In genomic region chr7:54615-55014, GRCh38 we compare ENCODE assay signal across 27 cellular contexts.
"Had no signal": no experiment of that assay in that cellular context is flagged by ENCODE, and none has a peak within 500 bp of the region (broad histone marks: within the 10 kb centered on the region; RNA-seq: fewer than 3 reads in every experiment).

No MANE protein-coding gene starts in this region.

- H3K4me1 Mint-ChIP-seq: activated B cell treated with CpG ODN at 0.5 μM for 24 hours; activated CD4-positive, alpha-beta T cell treated with anti-CD3 and anti-CD28 coated beads, Interleukin-2, amount 10 ng/mL, durations not matched to agents 24 days and 14 days; activated naive CD8-positive, alpha-beta T cell treated with anti-CD3 and anti-CD28 coated beads, Interleukin-2, amount 10 ng/mL, durations not matched to agents 7 days and 5 days; T-helper 17 cell had no signal

- H3K4me1 ChIP-seq: adrenal gland had no signal

- DNase-seq: activated B cell treated with CpG ODN at 0.5 μM for 24 hours; activated CD4-positive, alpha-beta T cell treated with anti-CD3 and anti-CD28 coated beads for 1 hour; activated CD4-positive, alpha-beta T cell treated with anti-CD3 and anti-CD28 coated beads, Interleukin-2, amount 10 ng/mL, durations not matched to agents 24 days and 14 days; activated CD4-positive, alpha-beta T cell treated with anti-CD3 and anti-CD28 coated beads, Interleukin-2, amount 50 U/mL, for 48 hours; activated CD8-positive, alpha-beta memory T cell treated with anti-CD3 and anti-CD28 coated beads for 24 hours; activated gamma-delta T cell treated with Interleukin-2 at 50 U/mL for 16 hours; activated naive CD4-positive, alpha-beta T cell treated with anti-CD3 and anti-CD28 coated beads, Interleukin-2, amount 50 U/mL, for 16 hours; activated naive CD8-positive, alpha-beta T cell treated with anti-CD3 and anti-CD28 coated beads, Interleukin-2, amount 10 ng/mL, durations not matched to agents 7 days and 5 days; activated T-cell treated with anti-CD3 and anti-CD28 coated beads, Interleukin-2, amount 50 U/mL, for 72 hours; adrenal gland; anterior cingulate cortex; MV-4-11; NCI-H1092 treated with DMSO at 0.1 percent for 48 hours; NCI-H1417 treated with DMSO at 0.1 percent for 48 hours; NCI-H1694; NCI-H2029; NCI-H2107; NCI-H2171 treated with DMSO at 0.1 percent for 48 hours; NCI-H226; NCI-H510A; NCI-H526 treated with DMSO at 0.1 percent for 48 hours; NCI-H82; SIG-M5; T-helper 17 cell; T-helper 9 cell had no signal

- H3K36me3 Mint-ChIP-seq: activated naive CD8-positive, alpha-beta T cell treated with anti-CD3 and anti-CD28 coated beads, Interleukin-2, amount 10 ng/mL, durations not matched to agents 7 days and 5 days had no signal

- H3K27me3 ChIP-seq: adrenal gland had no signal

- H3K4me3 ChIP-seq: adrenal gland had no signal

- H3K4me3 Mint-ChIP-seq: activated B cell treated with CpG ODN at 0.5 μM for 24 hours; activated CD4-positive, alpha-beta T cell treated with anti-CD3 and anti-CD28 coated beads, Interleukin-2, amount 10 ng/mL, durations not matched to agents 24 days and 14 days; activated naive CD8-positive, alpha-beta T cell treated with anti-CD3 and anti-CD28 coated beads, Interleukin-2, amount 10 ng/mL, durations not matched to agents 7 days and 5 days; activated T-cell treated with anti-CD3 and anti-CD28 coated beads, Interleukin-2, amount 50 U/mL, for 72 hours; T-helper 17 cell had no signal

- ATAC-seq: activated T-cell treated with anti-CD3 and anti-CD28 coated beads, Interleukin-2, amount 50 U/mL, for 72 hours; T-helper 17 cell had no signal

- H3K27me3 Mint-ChIP-seq: activated CD4-positive, alpha-beta T cell treated with anti-CD3 and anti-CD28 coated beads, Interleukin-2, amount 10 ng/mL, durations not matched to agents 24 days and 14 days had no signal

- H3K27ac ChIP-seq: adrenal gland, KMS-11 had no signal

- H3K27ac Mint-ChIP-seq: activated B cell treated with CpG ODN at 0.5 μM for 24 hours; activated CD4-positive, alpha-beta T cell treated with anti-CD3 and anti-CD28 coated beads, Interleukin-2, amount 10 ng/mL, durations not matched to agents 24 days and 14 days; activated naive CD8-positive, alpha-beta T cell treated with anti-CD3 and anti-CD28 coated beads, Interleukin-2, amount 10 ng/mL, durations not matched to agents 7 days and 5 days; activated T-cell treated with anti-CD3 and anti-CD28 coated beads, Interleukin-2, amount 50 U/mL, for 72 hours; activated T-helper 2 cell treated with anti-CD3 and anti-CD28 coated beads, Interferon-gamma antibody, Interleukin-2, Interleukin-4, amounts not matched to agents 10 μg/mL and 5 μg/mL and 100 μg/mL, durations not matched to agents 14 hours and 24 hours and 36 hours; T-helper 17 cell had no signal

- H3K9me3 Mint-ChIP-seq: activated B cell treated with CpG ODN at 0.5 μM for 24 hours; activated CD4-positive, alpha-beta T cell treated with anti-CD3 and anti-CD28 coated beads, Interleukin-2, amount 10 ng/mL, durations not matched to agents 24 days and 14 days; activated naive CD8-positive, alpha-beta T cell treated with anti-CD3 and anti-CD28 coated beads, Interleukin-2, amount 10 ng/mL, durations not matched to agents 7 days and 5 days; activated T-cell treated with anti-CD3 and anti-CD28 coated beads, Interleukin-2, amount 50 U/mL, for 72 hours had no signal

- H3K9me3 ChIP-seq: adrenal gland had no signal

- H3K36me3 ChIP-seq: adrenal gland had no signal
